Comparison of ENCODE assay signal across 8 cellular contexts in the genomic region with DNA sequence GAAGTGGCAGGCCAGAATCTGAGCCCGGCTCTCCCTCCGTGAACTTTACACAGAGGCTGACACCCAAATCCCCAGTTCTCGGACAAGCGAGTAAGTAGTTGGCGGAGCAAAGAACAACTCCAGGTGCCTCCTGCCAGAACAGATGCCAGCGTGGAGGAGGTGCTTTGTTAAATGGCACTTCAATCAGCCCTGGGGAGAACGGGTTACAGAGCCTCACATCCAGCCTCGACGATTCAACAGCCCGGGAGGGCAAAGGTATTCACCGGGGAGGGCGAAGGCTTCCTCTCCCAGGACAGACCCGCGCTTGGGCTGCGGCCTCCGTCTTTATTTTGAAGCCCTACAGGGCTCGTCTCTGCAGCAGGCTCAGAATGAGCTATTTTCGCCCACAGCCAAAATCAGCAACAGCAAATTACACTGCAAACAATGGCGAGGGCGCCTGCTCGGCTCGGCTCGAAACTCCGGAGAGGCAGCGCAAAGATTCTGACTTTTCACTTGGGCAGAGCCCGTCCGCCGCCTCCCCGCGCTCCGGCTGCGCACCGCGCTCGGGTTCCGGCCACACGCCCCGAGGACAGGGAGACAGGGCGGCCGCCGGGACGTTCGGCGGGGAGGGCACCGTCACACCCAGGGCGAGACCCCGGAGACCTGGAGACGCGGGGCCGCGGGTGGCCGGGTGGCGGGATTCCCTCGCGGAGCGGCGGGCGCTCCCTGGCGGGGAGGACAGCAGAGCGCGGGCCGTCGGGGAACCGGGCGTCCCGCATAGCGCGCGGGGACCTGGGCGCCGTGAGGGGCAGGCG. TPM values are rescaled to one million over a fixed set of nuclear protein-coding genes. Genes with fewer than 3 reads are reported as not detected.
DNase-seq lines count a peak whose midpoint lies in the region; ATAC-seq and TF ChIP-seq lines count a peak whose summit lies in the region.

No MANE protein-coding gene starts in this region.

- no peaks in the 10 kb centered on the region for H3K36me3 ChIP-seq in PC-3 (ENCODE audit: low read depth, low read length)

- TSS peak; percentile 65 for BruUV-seq in PC-3 (replicated peaks; lab: Mats Ljungman, UMichigan)

- TF ChIP-seq CTCF in PC-3 (conservative IDR thresholded peaks at IDR 0.05; ENCODE audit: low read depth, low read length) (peak; percentile 53), progenitor cell of endocrine pancreas (IDR thresholded peaks at IDR 0.05; ENCODE audit: unreplicated experiment) (peak; percentile 57)

- peaks cover 33% of the 10 kb centered on the region for H3K4me1 ChIP-seq in PC-3 (ENCODE audit: insufficient read depth, low read length)
- no peaks in the 10 kb centered on the region for H3K4me1 ChIP-seq in right cardiac atrium (ENCODE audit: control insufficient read depth, insufficient read depth, low read length)

- H3K9me3 ChIP-seq in PC-3 (ENCODE audit: low read length) (no peaks in the 10 kb centered on the region), right cardiac atrium (ENCODE audit: control insufficient read depth, low read length) (no peaks in the 10 kb centered on the region)

- H3K4me2 ChIP-seq in PC-3 (ENCODE audit: low read length) = peak overlapping the region; percentile 96

- H2AFZ ChIP-seq in PC-3 (ENCODE audit: low read length) = peak overlapping the region; percentile 86

- H3K9ac ChIP-seq in PC-3 (ENCODE audit: low read length) = peak overlapping the region; percentile 78

- POLR2A ChIA-PET in PC-3 (lab: Charles Lee; ENCODE audit: unreplicated experiment) = no interaction called here

- H3F3A ChIP-seq in PC-3 (ENCODE audit: low read length, unreplicated experiment) = no peaks in the 10 kb centered on the region

- peaks cover 27% of the 10 kb centered on the region for H3K4me1 Mint-ChIP-seq in progenitor cell of endocrine pancreas (ENCODE audit: low read depth)

- no peaks in the 10 kb centered on the region for H3K9me2 ChIP-seq in PC-3 (replicated peaks; ENCODE audit: low read length)

- H3K27ac ChIP-seq in PC-3 (ENCODE audit: low read length) = peak overlapping the region; percentile 55
- H3K27ac ChIP-seq in right cardiac atrium (ENCODE audit: low read length) = peak overlapping the region; percentile 21

- peak overlapping the region; percentile 89 for H3K4me3 ChIP-seq in PC-3 (ENCODE audit: low read length)
- H3K4me3 ChIP-seq in right cardiac atrium (ENCODE audit: low read length) = peak overlapping the region; percentile 76

- peak overlapping the region; percentile 90 for H3K4me3 Mint-ChIP-seq in progenitor cell of endocrine pancreas (ENCODE audit: low read depth)

- CTCF ChIA-PET in PC-3 (lab: Charles Lee) = no interaction called here

- peak overlapping the region; percentile 87 for H3K27ac Mint-ChIP-seq in progenitor cell of endocrine pancreas

- DNase-seq in NCI-H82 (lab: John Stamatoyannopoulos, UW) (peak; percentile 28), NCI-H82 treated with DMSO at 0.1 percent for 48 hours (lab: John Stamatoyannopoulos, UW; ENCODE audit: unreplicated experiment) (no peak), PC-3 (peak; percentile 40), anterior cingulate cortex (lab: John Stamatoyannopoulos, UW) (peak in 34 of 58 donors; percentile 3 to 65 (median 42)), right cardiac atrium (peak; percentile 49 to 85 (median 82)), progenitor cell of endocrine pancreas (ENCODE audit: low spot score, unreplicated experiment) (peak; percentile 59), NCI-H146 (lab: John Stamatoyannopoulos, UW) (no peak)

- WGBS in right cardiac atrium = 5% methylated on average over 72 of the region's 72 CpGs

- H3K27me3 ChIP-seq in PC-3 (ENCODE audit: low read length) (no peaks in the 10 kb centered on the region), right cardiac atrium (ENCODE audit: control insufficient read depth, insufficient read depth) (no peaks in the 10 kb centered on the region)

- H3K9me3 Mint-ChIP-seq in progenitor cell of endocrine pancreas (ENCODE audit: low read depth) = no peaks in the 10 kb centered on the region

- peaks cover 35% of the 10 kb centered on the region for H3K79me2 ChIP-seq in PC-3 (ENCODE audit: low read length)

- no peaks in the 10 kb centered on the region for H3K36me3 Mint-ChIP-seq in progenitor cell of endocrine pancreas (ENCODE audit: insufficient read depth)

- ATAC-seq in HG02885 (IDR thresholded peaks at IDR 0.05; ENCODE audit: poor library complexity, unreplicated experiment) (peak; percentile 64), PC-3 (peak; percentile 53), right cardiac atrium (peak; percentile 83 to 86)

- H3K27me3 Mint-ChIP-seq in progenitor cell of endocrine pancreas = no peaks in the 10 kb centered on the region

- no peaks in the 10 kb centered on the region for H4K20me1 ChIP-seq in PC-3 (ENCODE audit: low read length)

- intact Hi-C loops in PC-3 (cut with micrococcal nuclease) (loop anchor here (2.0 to 5.0 kb wide), 4 partner anchors 35 to 113 kb away; no protein-coding TSS in a partner anchor), right cardiac atrium (cut with DNase I) (loop anchor here in 2 of 4 donors (5.0 to 10.0 kb wide), 2 partner anchors 55 to 78 kb away; no protein-coding TSS in a partner anchor)

RNA-seq across cellular contexts. Expression of a gene that starts 0.8 kb away (rescaled TPM):
- total RNA-seq in PC-3 (2014; rRNA removed) = 4.7 and 6.5 TPM in 2 replicates
- total RNA-seq in right cardiac atrium = 1 to 10 TPM; 2.8 to 6.7 (median 4.2) TPM
- polyA plus RNA-seq in right cardiac atrium = 1.7 TPM
- 15.9 and 18.7 TPM in 2 replicates for total RNA-seq in progenitor cell of endocrine pancreas

Comparison
In these comparisons a context has a peak if more than half of its experiments do, and no peak if none do; other contexts are left out.
1. DNase-seq: peak in NCI-H82 (single experiment), PC-3 (single experiment), anterior cingulate cortex (34 of 58), right cardiac atrium (3 of 3) and progenitor cell of endocrine pancreas (single experiment); none in NCI-H82 treated with DMSO at 0.1 percent for 48 hours (single experiment) and NCI-H146 (single experiment).
2. Peak in every context shown above with its lines, with median percentiles within 50 percentile points of each other: ATAC-seq.